21 cellular contexts compared by ENCODE assay signal in genomic region chr11:16278986-16279385, GRCh38.
DNase-seq lines count a peak whose midpoint lies in the region; ATAC-seq and FAIRE-seq lines count a peak whose summit lies in the region.
"Had no signal": no experiment of that assay in that cellular context is flagged by ENCODE, and none has a peak within 500 bp of the region (broad histone marks: within the 10 kb centered on the region; RNA-seq: fewer than 3 reads in every experiment).

No MANE protein-coding gene starts in this region.

- WGBS in small intestine, 3 donors, result 7 to 48% (median 23%) methylated on average over 1 of the region's 1 CpG

- H3K36me3 ChIP-seq in adipocyte (ENCODE audit: control insufficient read depth, insufficient read depth, low read length, severe bottlenecking) (no peaks in the 10 kb centered on the region), small intestine (ENCODE audit: control insufficient read depth in 2 of 2, insufficient read depth in 2 of 2, low read length in 2 of 2) (no peaks in the 10 kb centered on the region)
- H3K36me3 ChIP-seq: BLaER1 had no signal

- H3K4me1 ChIP-seq in adipocyte (ENCODE audit: control insufficient read depth, insufficient read depth, low read length) (no peaks in the 10 kb centered on the region), small intestine (ENCODE audit: control insufficient read depth in 2 of 2, insufficient read depth in 1 of 2, low read depth in 1 of 2, low read length in 1 of 2) (no peaks in the 10 kb centered on the region)
- H3K4me1 ChIP-seq: BLaER1 had no signal

- H3K4me3 ChIP-seq in adipocyte (ENCODE audit: low read length) (no peak overlapping the region), small intestine (ENCODE audit: low read depth in 1 of 2, low read length in 2 of 2) (no peak overlapping the region)
- H3K4me3 ChIP-seq: BLaER1, GM12878, GM23338 had no signal

- DNase-seq in adipocyte (ENCODE audit: low read depth), result peak; percentile 27
- no peak for DNase-seq in left colon
- DNase-seq in small intestine, result peak; percentile 52
- no peak for DNase-seq in NCI-H1694 (lab: John Stamatoyannopoulos, UW)
- DNase-seq: AML-193; CD4-positive, alpha-beta memory T cell; COR-L47; DMS 273 treated with DMSO at 0.1 percent for 48 hours; DMS53; DND-41; EL; HCEC 1CT had no signal

- no peaks in the 10 kb centered on the region for H3K9me3 ChIP-seq in adipocyte (ENCODE audit: control insufficient read depth, low read length)
- H3K9me3 ChIP-seq in small intestine (ENCODE audit: control insufficient read depth, low read depth), result no peaks in the 10 kb centered on the region
- H3K9me3 ChIP-seq: BLaER1 had no signal

- H3K27ac ChIP-seq in small intestine (ENCODE audit: low read depth in 1 of 2, low read length in 1 of 2), result no peak overlapping the region
- H3K27ac ChIP-seq: BLaER1, HL-60 had no signal

- intact Hi-C loops in left colon (cut with DNase I, micrococcal nuclease), result no loop called here

- ATAC-seq in left colon, result peak; percentile 81
- ATAC-seq in GM21619 (IDR thresholded peaks at IDR 0.05; ENCODE audit: unreplicated experiment), result no peak
- no peak for ATAC-seq in GM18517 (IDR thresholded peaks at IDR 0.05; ENCODE audit: unreplicated experiment)
- ATAC-seq: GM12878, GM23338 had no signal

- peak; percentile 86 for FAIRE-seq in colon (lab: Jason Lieb, UNC)
- no peak for FAIRE-seq in small intestine (lab: Jason Lieb, UNC)
- FAIRE-seq: A204.1, GM12878, H54 had no signal

- H3K27me3 ChIP-seq in adipocyte (replicated peaks; ENCODE audit: control insufficient read depth, insufficient read depth, low read length), result no peaks in the 10 kb centered on the region
- H3K27me3 ChIP-seq in small intestine (ENCODE audit: control insufficient read depth in 2 of 2, insufficient read depth in 2 of 2, low read length in 2 of 2), result no peaks in the 10 kb centered on the region
- H3K27me3 ChIP-seq: BLaER1 had no signal

- H3K9ac ChIP-seq in adipocyte (ENCODE audit: low read length), result no peak overlapping the region
- H3K9ac ChIP-seq: BLaER1 had no signal

Comparison
In these comparisons a context has a peak if more than half of its experiments do, and no peak if none do; other contexts are left out.
1. DNase-seq: peak in adipocyte (single experiment) and small intestine (single experiment); none in left colon (0 of 2) and NCI-H1694 (single experiment).